28 cellular contexts compared by ENCODE assay signal in the genomic region with DNA sequence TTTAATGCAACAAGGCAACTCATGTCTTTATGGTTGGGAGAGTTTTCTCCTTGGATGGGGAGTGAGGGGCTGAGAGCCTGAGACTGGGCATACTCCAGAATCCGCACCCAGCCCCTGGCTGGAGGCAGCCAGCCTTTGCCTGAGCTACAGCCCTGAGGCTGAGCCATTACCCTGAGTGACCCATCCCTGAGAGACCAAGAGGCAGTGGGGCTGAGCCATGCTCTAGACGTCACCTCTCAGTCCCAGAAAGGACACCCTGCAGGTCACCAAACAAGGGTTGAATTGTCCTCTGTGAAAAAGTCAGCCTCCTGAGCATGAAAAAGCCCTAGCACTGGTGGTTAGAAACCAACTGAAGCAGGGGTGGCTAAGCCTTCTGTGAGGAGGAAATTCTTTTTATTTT.
"Had no signal": no experiment of that assay in that cellular context is flagged by ENCODE, and none has a peak within 500 bp of the region (broad histone marks: within the 10 kb centered on the region; RNA-seq: fewer than 3 reads in every experiment).

No MANE protein-coding gene starts in this region.

- FAIRE-seq: TTC549 had no signal

- H3K27me3 Mint-ChIP-seq: activated CD8-positive, alpha-beta T cell treated with anti-CD3 and anti-CD28 coated beads for 36 hours; activated naive CD4-positive, alpha-beta T cell treated with anti-CD3 and anti-CD28 coated beads, Interleukin-2, amount 50 U/mL, for 24 hours; activated T-cell treated with anti-CD3 and anti-CD28 coated beads, Interleukin-2, amount 50 U/mL, for 24 hours had no signal

- H3K36me3 Mint-ChIP-seq: activated naive CD8-positive, alpha-beta T cell treated with anti-CD3 and anti-CD28 coated beads, Interleukin-2, amount 10 ng/mL, durations not matched to agents 7 days and 5 days had no signal

- DNase-seq: activated CD4-positive, alpha-beta T cell treated with anti-CD3 and anti-CD28 coated beads, Interleukin-2, amount 10 ng/mL, durations not matched to agents 24 days and 14 days; activated CD4-positive, alpha-beta T cell treated with anti-CD3 and anti-CD28 coated beads, Interleukin-2, amount 50 U/mL, for 4 hours; activated CD8-positive, alpha-beta T cell treated with anti-CD3 and anti-CD28 coated beads for 36 hours; activated gamma-delta T cell; activated naive CD4-positive, alpha-beta T cell treated with Interleukin-2 at 50 U/mL for 16 hours; activated naive CD8-positive, alpha-beta T cell treated with anti-CD3 and anti-CD28 coated beads, Interleukin-2, amount 10 ng/mL, durations not matched to agents 7 days and 5 days; activated T-cell treated with anti-CD3 and anti-CD28 coated beads, Interleukin-2, amount 50 U/mL, for 24 hours; amygdala; KG1; MM.1S; MV-4-11; NCI-H1092; NCI-H1436 treated with DMSO at 0.1 percent for 48 hours; NCI-H1694 treated with DMSO at 0.1 percent for 48 hours; NCI-H2081; NCI-H226; NCI-H446 treated with DMSO at 0.1 percent for 48 hours; NCI-H524; OCI-M1; Right ventricle myocardium superior had no signal

- H3K27me3 ChIP-seq: ascending aorta, cardiac muscle cell had no signal

- H3K4me3 Mint-ChIP-seq: activated CD4-positive, alpha-beta T cell treated with anti-CD3 and anti-CD28 coated beads, Interleukin-2, amount 10 ng/mL, durations not matched to agents 24 days and 14 days; activated CD8-positive, alpha-beta T cell treated with anti-CD3 and anti-CD28 coated beads for 36 hours; activated naive CD4-positive, alpha-beta T cell treated with anti-CD3 and anti-CD28 coated beads, Interleukin-2, amount 50 U/mL, for 24 hours; activated naive CD8-positive, alpha-beta T cell treated with anti-CD3 and anti-CD28 coated beads, Interleukin-2, amount 10 ng/mL, durations not matched to agents 7 days and 5 days; activated T-cell treated with anti-CD3 and anti-CD28 coated beads, Interleukin-2, amount 50 U/mL, for 24 hours; central memory CD8-positive, alpha-beta T cell; T-helper 2 cell treated with Interferon-gamma antibody and Interleukin-4, amounts not matched to agents 5 μg/mL and 100 μg/mL, for 36 hours had no signal

- H3K4me1 Mint-ChIP-seq: activated naive CD4-positive, alpha-beta T cell treated with anti-CD3 and anti-CD28 coated beads, Interleukin-2, amount 50 U/mL, for 24 hours; activated naive CD8-positive, alpha-beta T cell treated with anti-CD3 and anti-CD28 coated beads, Interleukin-2, amount 10 ng/mL, durations not matched to agents 7 days and 5 days; central memory CD8-positive, alpha-beta T cell had no signal

- H3K9me3 Mint-ChIP-seq: activated naive CD8-positive, alpha-beta T cell treated with anti-CD3 and anti-CD28 coated beads, Interleukin-2, amount 10 ng/mL, durations not matched to agents 7 days and 5 days; activated T-helper 2 cell treated with anti-CD3 and anti-CD28 coated beads, Interferon-gamma antibody, Interleukin-2, Interleukin-4, amounts not matched to agents 10 μg/mL and 5 μg/mL and 100 μg/mL, durations not matched to agents 14 hours and 24 hours and 36 hours; central memory CD8-positive, alpha-beta T cell; T-helper 2 cell treated with Interferon-gamma antibody and Interleukin-4, amounts not matched to agents 5 μg/mL and 100 μg/mL, for 36 hours had no signal

- H3K4me1 ChIP-seq: ascending aorta had no signal

- H3K9me3 ChIP-seq: ascending aorta had no signal

- H3K27ac Mint-ChIP-seq: activated CD4-positive, alpha-beta T cell treated with anti-CD3 and anti-CD28 coated beads, Interleukin-2, amount 10 ng/mL, durations not matched to agents 24 days and 14 days; activated CD8-positive, alpha-beta T cell treated with anti-CD3 and anti-CD28 coated beads for 36 hours; activated naive CD4-positive, alpha-beta T cell treated with anti-CD3 and anti-CD28 coated beads, Interleukin-2, amount 50 U/mL, for 24 hours; activated naive CD8-positive, alpha-beta T cell treated with anti-CD3 and anti-CD28 coated beads, Interleukin-2, amount 10 ng/mL, durations not matched to agents 7 days and 5 days; activated T-cell treated with anti-CD3 and anti-CD28 coated beads, Interleukin-2, amount 50 U/mL, for 24 hours; activated T-helper 2 cell treated with anti-CD3 and anti-CD28 coated beads, Interferon-gamma antibody, Interleukin-2, Interleukin-4, amounts not matched to agents 10 μg/mL and 5 μg/mL and 100 μg/mL, durations not matched to agents 14 hours and 24 hours and 36 hours; T-helper 2 cell treated with Interferon-gamma antibody and Interleukin-4, amounts not matched to agents 5 μg/mL and 100 μg/mL, for 36 hours had no signal

- H3K36me3 ChIP-seq: ascending aorta, cardiac muscle cell had no signal

- H3K4me3 ChIP-seq: ascending aorta, cardiac muscle cell, SK-N-MC had no signal

- ATAC-seq: activated CD8-positive, alpha-beta T cell treated with anti-CD3 and anti-CD28 coated beads for 36 hours had no signal

- H3K27ac ChIP-seq: ascending aorta, cardiac muscle cell, SK-N-MC had no signal
